Comparison of ENCODE assay signal across 10 cellular contexts in genomic region chr14:74239848-74240793, GRCh38. TPM values are rescaled to one million over a fixed set of nuclear protein-coding genes. Genes with fewer than 3 reads are reported as not detected.
A peak's percentile ranks its signal among the peaks of the same experiment; 100 is the strongest.
DNase-seq lines count a peak whose midpoint lies in the region; ATAC-seq and TF ChIP-seq lines count a peak whose summit lies in the region.
"Had no signal": no experiment of that assay in that cellular context is flagged by ENCODE, and none has a peak within 500 bp of the region (broad histone marks: within the 10 kb centered on the region; RNA-seq: fewer than 3 reads in every experiment).

No MANE protein-coding gene starts in this region.

- DNase-seq in cardiac muscle cell (ENCODE audit: low read depth in 1 of 2, low spot score in 1 of 2) (no peak), Right ventricle myocardium inferior (ENCODE audit: missing footprints) (no peak), memory B cell (ENCODE audit: low spot score in 2 of 2) (no peak), upper lobe of left lung (peak in 1 of 2 donors; percentile 80), left lung (no peak), middle frontal gyrus (ENCODE audit: extremely low spot score, low spot score) (no peak)
- DNase-seq: NCI-H187 had no signal

- ATAC-seq in Right ventricle myocardium inferior (no peak), memory B cell (ENCODE audit: low read depth) (no peak), upper lobe of left lung (ENCODE audit: low FRiP score in 2 of 2) (no peak), GM21723 (IDR thresholded peaks at IDR 0.05; ENCODE audit: unreplicated experiment) (no peak), left lung (no peak)

- TF ChIP-seq CTCF in cardiac muscle cell (IDR thresholded peaks at IDR 0.05; ENCODE audit: low read depth, low read length) (no peak), brain (conservative IDR thresholded peaks at IDR 0.05) (no peak), upper lobe of left lung (IDR thresholded peaks at IDR 0.05) (no peak), left lung (IDR thresholded peaks at IDR 0.05) (no peak)

- peak overlapping the region; percentile 14 for H3K4me3 ChIP-seq in cardiac muscle cell
- peak overlapping the region in 3 of 4 donors; percentile 13 to 33 (median 33) for H3K4me3 ChIP-seq in upper lobe of left lung
- no peak overlapping the region for H3K4me3 ChIP-seq in left lung

- H3K27me3 ChIP-seq in cardiac muscle cell (peaks cover 95% of the 10 kb centered on the region), upper lobe of left lung (peaks cover 0 to 52% (median 36%) of the 10 kb centered on the region in 4 donors), left lung (peaks cover 71 to 92% of the 10 kb centered on the region in 2 donors)

- peaks cover 98% of the 10 kb centered on the region for H3K27me3 Mint-ChIP-seq in brain
- peaks cover 43% of the 10 kb centered on the region for H3K27me3 Mint-ChIP-seq in memory B cell

- TF ChIP-seq POLR2A in upper lobe of left lung (IDR thresholded peaks at IDR 0.05) = peak in 1 of 4 donors; percentile 13

- H3K4me1 ChIP-seq in cardiac muscle cell (ENCODE audit: low read depth) (peaks cover 10% of the 10 kb centered on the region), upper lobe of left lung (peaks cover 19 to 32% (median 25%) of the 10 kb centered on the region in 4 donors), left lung (peaks cover 15 to 22% of the 10 kb centered on the region in 2 donors)

- H3K9me3 ChIP-seq in cardiac muscle cell (ENCODE audit: low read depth) (no peaks in the 10 kb centered on the region), upper lobe of left lung (no peaks in the 10 kb centered on the region), left lung (no peaks in the 10 kb centered on the region)

- H3K27ac ChIP-seq in cardiac muscle cell (no peak overlapping the region), upper lobe of left lung (no peak overlapping the region), left lung (no peak overlapping the region)
- H3K27ac ChIP-seq: C4-2B had no signal

- H3K36me3 Mint-ChIP-seq in brain (no peaks in the 10 kb centered on the region), memory B cell (no peaks in the 10 kb centered on the region)

- H3K36me3 ChIP-seq in cardiac muscle cell (no peaks in the 10 kb centered on the region), upper lobe of left lung (no peaks in the 10 kb centered on the region), left lung (no peaks in the 10 kb centered on the region)

- H3K27ac Mint-ChIP-seq in brain = no peak overlapping the region
- no peak overlapping the region for H3K27ac Mint-ChIP-seq in memory B cell

- H3K4me3 Mint-ChIP-seq in brain (peak overlapping the region in 4 of 5 experiments; percentile 20 to 76 (median 66)), memory B cell (peak overlapping the region; percentile 60)

- peaks cover 0 to 15% (median 3%) of the 10 kb centered on the region in 5 experiments for H3K9me3 Mint-ChIP-seq in brain
- H3K9me3 Mint-ChIP-seq in memory B cell = no peaks in the 10 kb centered on the region

- TF ChIP-seq EP300 in upper lobe of left lung (IDR thresholded peaks at IDR 0.05) = no peak

- 3% methylated on average over 19 to 46 of the region's 94 CpGs for WGBS in upper lobe of left lung, 2 donors

- H3K4me1 Mint-ChIP-seq in brain (peaks cover 23% of the 10 kb centered on the region), memory B cell (peaks cover 7% of the 10 kb centered on the region)

- intact Hi-C loops in Right ventricle myocardium inferior (cut with DNase I) (no loop called here), left lung (cut with DNase I) (no loop called here)

RNA-seq across cellular contexts. Expression of gene VSX2, which starts 0.9 kb away (rescaled TPM):
- total RNA-seq in cardiac muscle cell (not detected in 2 replicates), Right ventricle myocardium inferior (not detected), upper lobe of left lung (under 1 TPM in 1 of 6 donors, not detected in 5; 0.30 TPM), left lung (not detected)
- polyA plus RNA-seq in cardiac muscle cell (not detected in 2 replicates), brain (ENCODE audit: insufficient read depth, low read depth, low replicate concordance) (not detected)

Comparison
In these comparisons a context has a peak if more than half of its experiments do, and no peak if none do; other contexts are left out.
1. H3K4me3 ChIP-seq: peak in cardiac muscle cell (single experiment) and upper lobe of left lung (3 of 4); none in left lung (0 of 2).